ENCODE assay signal across 1 cellular context in the genomic region with DNA sequence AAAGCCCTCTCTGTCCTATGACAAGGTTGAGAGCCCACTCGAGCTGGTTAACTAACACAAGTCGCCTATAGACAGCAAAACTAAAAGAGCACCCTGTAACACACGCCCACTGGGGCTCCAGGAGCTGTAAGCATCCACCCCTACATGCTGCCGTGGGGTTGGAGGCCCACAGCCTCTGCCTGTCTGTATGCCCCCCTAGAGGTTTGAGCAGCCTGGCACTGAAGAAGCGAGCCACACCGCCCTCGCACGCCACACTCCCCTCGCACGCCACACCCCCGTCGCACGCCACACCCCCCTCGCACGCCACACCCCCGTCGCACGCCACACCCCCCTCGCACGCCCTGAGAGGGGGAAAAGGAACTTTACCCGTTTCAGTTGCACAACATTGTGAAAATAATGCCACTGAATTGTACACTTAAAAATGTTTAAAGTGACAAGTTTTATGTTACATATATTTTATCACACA.
A peak's percentile ranks its signal among the peaks of the same experiment; 100 is the strongest.
TF ChIP-seq lines count a peak whose summit lies in the region.

No MANE protein-coding gene starts in this region.

TF ChIP-seq in HepG2, 621 proteins besides CTCF, POLR2A, EP300 and RAD21 (continued from another document):
- TF ChIP-seq, protein P1, sequence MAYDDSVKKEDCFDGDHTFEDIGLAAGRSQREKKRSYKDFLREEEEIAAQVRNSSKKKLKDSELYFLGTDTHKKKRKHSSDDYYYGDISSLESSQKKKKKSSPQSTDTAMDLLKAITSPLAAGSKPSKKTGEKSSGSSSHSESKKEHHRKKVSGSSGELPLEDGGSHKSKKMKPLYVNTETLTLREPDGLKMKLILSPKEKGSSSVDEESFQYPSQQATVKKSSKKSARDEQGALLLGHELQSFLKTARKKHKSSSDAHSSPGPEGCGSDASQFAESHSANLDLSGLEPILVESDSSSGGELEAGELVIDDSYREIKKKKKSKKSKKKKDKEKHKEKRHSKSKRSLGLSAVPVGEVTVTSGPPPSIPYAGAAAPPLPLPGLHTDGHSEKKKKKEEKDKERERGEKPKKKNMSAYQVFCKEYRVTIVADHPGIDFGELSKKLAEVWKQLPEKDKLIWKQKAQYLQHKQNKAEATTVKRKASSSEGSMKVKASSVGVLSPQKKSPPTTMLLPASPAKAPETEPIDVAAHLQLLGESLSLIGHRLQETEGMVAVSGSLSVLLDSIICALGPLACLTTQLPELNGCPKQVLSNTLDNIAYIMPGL (CRISPR knock-in tag; IDR thresholded peaks at IDR 0.05; ENCODE audit: borderline replicate concordance in 1 of 2, low read depth in 1 of 2) = 0 out of 4 replicates have a peak, but pooled peaks of 1 of the 2 experiments have one; percentile 31
- no peak for TF ChIP-seq ZNF101 (CRISPR knock-in tag; IDR thresholded peaks at IDR 0.05; ENCODE audit: borderline replicate concordance, low read depth)
- no peak for TF ChIP-seq ZMAT3 (CRISPR knock-in tag; conservative IDR thresholded peaks at IDR 0.05)
- no peak for TF ChIP-seq SP1 (IDR thresholded peaks at IDR 0.05)
- TF ChIP-seq SP1 (CRISPR knock-in tag; IDR thresholded peaks at IDR 0.05) = 0 out of 2 replicates have a peak, but pooled peaks have one; percentile 30
- peak; percentile 64; the same call in 1 of the 3 replicates for TF ChIP-seq MXI1 (IDR thresholded peaks at IDR 0.05; ENCODE audit: borderline replicate concordance, low read depth, low read length)
- no peak for TF ChIP-seq SETDB1 (CRISPR knock-in tag; IDR thresholded peaks at IDR 0.05; ENCODE audit: borderline replicate concordance)
- TF ChIP-seq, protein P2, sequence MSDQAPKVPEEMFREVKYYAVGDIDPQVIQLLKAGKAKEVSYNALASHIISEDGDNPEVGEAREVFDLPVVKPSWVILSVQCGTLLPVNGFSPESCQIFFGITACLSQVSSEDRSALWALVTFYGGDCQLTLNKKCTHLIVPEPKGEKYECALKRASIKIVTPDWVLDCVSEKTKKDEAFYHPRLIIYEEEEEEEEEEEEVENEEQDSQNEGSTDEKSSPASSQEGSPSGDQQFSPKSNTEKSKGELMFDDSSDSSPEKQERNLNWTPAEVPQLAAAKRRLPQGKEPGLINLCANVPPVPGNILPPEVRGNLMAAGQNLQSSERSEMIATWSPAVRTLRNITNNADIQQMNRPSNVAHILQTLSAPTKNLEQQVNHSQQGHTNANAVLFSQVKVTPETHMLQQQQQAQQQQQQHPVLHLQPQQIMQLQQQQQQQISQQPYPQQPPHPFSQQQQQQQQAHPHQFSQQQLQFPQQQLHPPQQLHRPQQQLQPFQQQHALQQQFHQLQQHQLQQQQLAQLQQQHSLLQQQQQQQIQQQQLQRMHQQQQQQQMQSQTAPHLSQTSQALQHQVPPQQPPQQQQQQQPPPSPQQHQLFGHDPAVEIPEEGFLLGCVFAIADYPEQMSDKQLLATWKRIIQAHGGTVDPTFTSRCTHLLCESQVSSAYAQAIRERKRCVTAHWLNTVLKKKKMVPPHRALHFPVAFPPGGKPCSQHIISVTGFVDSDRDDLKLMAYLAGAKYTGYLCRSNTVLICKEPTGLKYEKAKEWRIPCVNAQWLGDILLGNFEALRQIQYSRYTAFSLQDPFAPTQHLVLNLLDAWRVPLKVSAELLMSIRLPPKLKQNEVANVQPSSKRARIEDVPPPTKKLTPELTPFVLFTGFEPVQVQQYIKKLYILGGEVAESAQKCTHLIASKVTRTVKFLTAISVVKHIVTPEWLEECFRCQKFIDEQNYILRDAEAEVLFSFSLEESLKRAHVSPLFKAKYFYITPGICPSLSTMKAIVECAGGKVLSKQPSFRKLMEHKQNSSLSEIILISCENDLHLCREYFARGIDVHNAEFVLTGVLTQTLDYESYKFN (CRISPR knock-in tag; conservative IDR thresholded peaks at IDR 0.05) = peak; percentile 31; the same call in 1 of the 2 replicates
- peak; percentile 40; the same call in 1 of the 2 replicates for TF ChIP-seq SALL1 (CRISPR knock-in tag; IDR thresholded peaks at IDR 0.05)
- no peak for TF ChIP-seq CBX2 (IDR thresholded peaks at IDR 0.05; ENCODE audit: low read depth, low read length)
- no peak for TF ChIP-seq CBX2 (CRISPR knock-in tag; IDR thresholded peaks at IDR 0.05; ENCODE audit: low read depth)
- no peak for TF ChIP-seq ZNF205 (CRISPR knock-in tag; IDR thresholded peaks at IDR 0.05)
